In genomic region chr2:224796695-224797305, GRCh38 we compare ENCODE assay signal across 18 cellular contexts.
"Had no signal": no experiment of that assay in that cellular context is flagged by ENCODE, and none has a peak within 500 bp of the region (broad histone marks: within the 10 kb centered on the region; RNA-seq: fewer than 3 reads in every experiment).

No MANE protein-coding gene starts in this region.

- H3K9me3 Mint-ChIP-seq: memory B cell, natural killer cell had no signal

- H3K4me1 Mint-ChIP-seq: memory B cell, natural killer cell had no signal

- H3K4me3 ChIP-seq: adrenal gland, gastroesophageal sphincter, heart right ventricle, left lung, mucosa of descending colon, right atrium auricular region, skin epidermis had no signal

- H3K36me3 ChIP-seq: right atrium auricular region had no signal

- H3K9me3 ChIP-seq: adrenal gland, gastroesophageal sphincter, heart right ventricle, left lung, mucosa of descending colon, right atrium auricular region had no signal

- H3K27me3 Mint-ChIP-seq: memory B cell had no signal

- H3K27ac Mint-ChIP-seq: memory B cell had no signal

- H3K4me3 Mint-ChIP-seq: memory B cell, natural killer cell had no signal

- DNase-seq: activated CD4-positive, alpha-beta T cell treated with anti-CD3 and anti-CD28 coated beads, Interleukin-2, amount 50 U/mL, for 48 hours; activated CD4-positive, CD25-positive, alpha-beta regulatory T cell treated with anti-CD3 and anti-CD28 coated beads, Interleukin-2, amount 50 U/mL, for 72 hours; adrenal gland; heart right ventricle; left lung; mucosa of descending colon; natural killer cell; nucleus accumbens; posterior cingulate gyrus; stimulated activated CD4-positive, alpha-beta T cell treated with anti-CD3 and anti-CD28 coated beads, Interleukin-4, amount 100 ng/mL, for 24 hours; stimulated activated naive CD8-positive, alpha-beta T cell treated with anti-CD3 and anti-CD28 coated beads, Interleukin-15, Interleukin-2, amounts not matched to agents 100 U/mL and 50 U/mL, for 24 hours; T-helper 1 cell; T1000; trophoblast cell had no signal

- H3K4me1 ChIP-seq: adrenal gland, gastroesophageal sphincter, heart right ventricle, left lung, right atrium auricular region had no signal

- H3K27me3 ChIP-seq: adrenal gland, gastroesophageal sphincter, heart right ventricle, left lung, right atrium auricular region had no signal

- H3K27ac ChIP-seq: adrenal gland, gastroesophageal sphincter, heart right ventricle, left lung, right atrium auricular region, skin epidermis had no signal

- ATAC-seq: gastroesophageal sphincter; heart right ventricle; left lung; mucosa of descending colon; natural killer cell; stimulated activated naive CD8-positive, alpha-beta T cell treated with anti-CD3 and anti-CD28 coated beads, Interleukin-15, Interleukin-2, amounts not matched to agents 100 U/mL and 50 U/mL, for 24 hours had no signal
